Comparison of ENCODE assay signal across 8 cellular contexts in genomic region chr2:60565472-60565871, GRCh38. TPM values are rescaled to one million over a fixed set of nuclear protein-coding genes. Genes with fewer than 3 reads are reported as not detected.
A peak's percentile ranks its signal among the peaks of the same experiment; 100 is the strongest.
DNase-seq lines count a peak whose midpoint lies in the region; ATAC-seq and TF ChIP-seq lines count a peak whose summit lies in the region.

No MANE protein-coding gene starts in this region.

- peaks cover 7% of the 10 kb centered on the region for H3K4me1 Mint-ChIP-seq in endodermal cell

- no peaks in the 10 kb centered on the region for H3K9me3 ChIP-seq in endodermal cell (ENCODE audit: control insufficient read depth, low read length)

- H3K4me3 ChIP-seq in AG04449 (ENCODE audit: low read depth, low read length) (no peak overlapping the region), endodermal cell (ENCODE audit: low read length) (no peak overlapping the region)

- ATAC-seq in GM18502 (IDR thresholded peaks at IDR 0.05; ENCODE audit: poor library complexity, unreplicated experiment): peak; percentile 63
- no peak for ATAC-seq in HG02678 (IDR thresholded peaks at IDR 0.05; ENCODE audit: unreplicated experiment)
- no peak for ATAC-seq in HG03135 (IDR thresholded peaks at IDR 0.05; ENCODE audit: unreplicated experiment)

- no peaks in the 10 kb centered on the region for H3K36me3 Mint-ChIP-seq in endodermal cell (ENCODE audit: low read depth)

- H3K4me1 ChIP-seq in endodermal cell (ENCODE audit: control insufficient read depth, insufficient read depth, low read length): no peaks in the 10 kb centered on the region

- H3K27ac ChIP-seq in endodermal cell (ENCODE audit: low read depth, low read length): no peak overlapping the region

- TF ChIP-seq CTCF in AG04449 (IDR thresholded peaks at IDR 0.05; ENCODE audit: insufficient read depth, low read length, missing control alignments) (peak; percentile 10), endodermal cell (conservative IDR thresholded peaks at IDR 0.05) (peak; percentile 57)

- peaks cover 92% of the 10 kb centered on the region for H3K27me3 ChIP-seq in endodermal cell (ENCODE audit: control insufficient read depth, insufficient read depth, low read length, poor library complexity, severe bottlenecking)

- H3K4me3 Mint-ChIP-seq in endodermal cell: no peak overlapping the region

- H3K9ac ChIP-seq in endodermal cell (ENCODE audit: extremely low read depth, low read length, poor library complexity, severe bottlenecking): no peak overlapping the region

- no peaks in the 10 kb centered on the region for H3K36me3 ChIP-seq in endodermal cell (ENCODE audit: control insufficient read depth, insufficient read depth, low read length)

- 31 to 42% methylated on average over 2 to 3 of the region's 3 CpGs for WGBS in endodermal cell (ENCODE audit: insufficient coverage in 1 of 2, insufficient read length in 1 of 2), 2 experiments

- no peak for DNase-seq in AG04449 (ENCODE audit: low read depth, low spot score)
- DNase-seq in NCI-H69 (lab: John Stamatoyannopoulos, UW): peak; percentile 44
- DNase-seq in endodermal cell: no peak
- no peak for DNase-seq in NCI-H1436 (lab: John Stamatoyannopoulos, UW)
- no peak for DNase-seq in HCEC 1CT

- POLR2A ChIA-PET in AG04449 (lab: Yijun Ruan, JAX): interaction anchor here (0.5 kb wide), 1 partner anchor 814 kb away, joined by 4 read pairs; no protein-coding TSS in a partner anchor

- no peak overlapping the region for H3K27ac Mint-ChIP-seq in endodermal cell

- CTCF ChIA-PET in AG04449 (lab: Yijun Ruan, JAX): interaction anchor here (1.0 to 17.0 kb wide), 7 partner anchors 8 to 1540 kb away, joined by 3 to 230 read pairs (median 4); no protein-coding TSS in a partner anchor

- no peaks in the 10 kb centered on the region for H3K9me3 Mint-ChIP-seq in endodermal cell

- peaks cover 29% of the 10 kb centered on the region for H3K27me3 Mint-ChIP-seq in endodermal cell (ENCODE audit: insufficient read depth)

RNA-seq across cellular contexts. Expression of gene BCL11A, which starts 12.0 kb away (rescaled TPM):
- 10 to 100 TPM; 14.7 to 16.3 TPM for total RNA-seq in endodermal cell
- polyA plus RNA-seq in endodermal cell (2013, experiment 1 of 2): 45.3 TPM
- polyA plus RNA-seq in endodermal cell (2013, experiment 2 of 2): 38.5 TPM
